Comparison of ENCODE assay signal across 8 cellular contexts in the genomic region with DNA sequence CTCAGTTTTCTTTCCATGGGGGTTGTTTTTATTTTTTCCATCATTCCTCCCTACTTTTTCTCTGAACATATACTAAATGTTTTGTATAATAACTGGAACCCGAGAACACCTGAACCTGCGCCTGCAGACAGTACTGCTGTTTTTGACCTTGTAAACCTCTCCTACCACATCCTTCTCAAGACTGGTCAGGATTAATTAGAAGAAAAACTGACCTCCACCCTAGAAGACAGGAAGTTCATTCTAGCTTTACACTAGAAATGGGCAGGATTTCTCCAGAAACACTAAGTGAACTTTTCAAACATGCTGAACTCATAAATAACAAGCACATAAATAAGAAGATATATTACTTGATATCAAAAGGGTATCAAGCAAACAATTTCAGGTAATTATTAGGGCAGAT. TPM values are rescaled to one million over a fixed set of nuclear protein-coding genes. Genes with fewer than 3 reads are reported as not detected.
DNase-seq lines count a peak whose midpoint lies in the region; ATAC-seq and TF ChIP-seq lines count a peak whose summit lies in the region.

No MANE protein-coding gene starts in this region.

- H3K4me2 ChIP-seq in smooth muscle cell: peak overlapping the region; percentile 74

- CTCF ChIA-PET in Panc1 (lab: Charles Lee): no interaction called here

- in situ Hi-C loops in Panc1 (cut with HindIII; ENCODE audit: low pct_unique_long_range_greater_than_20kb, low sequenced_read_pairs): no loop called here

- H3K4me1 ChIP-seq in Panc1 (ENCODE audit: control insufficient read depth, insufficient read depth, low read length): peaks cover 16% of the 10 kb centered on the region
- H3K4me1 ChIP-seq in endocrine pancreas (ENCODE audit: control insufficient read depth, insufficient read depth, low read length): no peaks in the 10 kb centered on the region
- peaks cover 20% of the 10 kb centered on the region for H3K4me1 ChIP-seq in smooth muscle cell (ENCODE audit: low read depth)

- WGBS in smooth muscle cell (ENCODE audit: low lambda C conversion rate): 93% methylated on average over 2 of the region's 2 CpGs

- H3K9me3 ChIP-seq in Panc1 (ENCODE audit: control insufficient read depth, insufficient read depth, low read depth, low read length): no peaks in the 10 kb centered on the region
- H3K9me3 ChIP-seq in endocrine pancreas (ENCODE audit: control insufficient read depth, low read length): no peaks in the 10 kb centered on the region
- no peaks in the 10 kb centered on the region for H3K9me3 ChIP-seq in smooth muscle cell (replicated peaks; ENCODE audit: low read depth)

- no peak for ATAC-seq in activated T-cell treated with anti-CD3 and anti-CD28 coated beads, Interleukin-2, amount 50 U/mL, for 72 hours (replicated peaks in 1 of 2)
- ATAC-seq in Panc1 (no peak), HG03175 (IDR thresholded peaks at IDR 0.05; ENCODE audit: unreplicated experiment) (no peak), GM18861 (IDR thresholded peaks at IDR 0.05; ENCODE audit: unreplicated experiment) (no peak)

- H3K4me3 Mint-ChIP-seq in activated T-cell treated with anti-CD3 and anti-CD28 coated beads, Interleukin-2, amount 50 U/mL, for 72 hours: peak overlapping the region; percentile 80 to 94

- H3K36me3 ChIP-seq in Panc1 (ENCODE audit: control insufficient read depth, insufficient read depth, low read length) (no peaks in the 10 kb centered on the region; the same call in 1 of the 2 replicates), endocrine pancreas (ENCODE audit: control insufficient read depth, insufficient read depth, low read length) (no peaks in the 10 kb centered on the region), smooth muscle cell (ENCODE audit: low read depth) (no peaks in the 10 kb centered on the region)

- H3K79me2 ChIP-seq in smooth muscle cell (ENCODE audit: low read depth): peaks cover 35% of the 10 kb centered on the region

- peak overlapping the region; percentile 8 to 21; a peak in 3 of 4 replicates for H3K4me3 ChIP-seq in Panc1 (ENCODE audit: low read depth in 2 of 2, low read length in 2 of 2)
- H3K4me3 ChIP-seq in endocrine pancreas (ENCODE audit: control insufficient read depth, insufficient read depth, low read length): peak overlapping the region; percentile 25
- peak overlapping the region; percentile 91 for H3K4me3 ChIP-seq in smooth muscle cell

- H3K27ac ChIP-seq in Panc1 (ENCODE audit: low read length) (peak overlapping the region; percentile 80), smooth muscle cell (ENCODE audit: low read depth) (no peak overlapping the region)

- intact Hi-C loops in Panc1 (cut with micrococcal nuclease; ENCODE audit: unreplicated experiment): no loop called here

- no peaks in the 10 kb centered on the region for H3K27me3 Mint-ChIP-seq in activated T-cell treated with anti-CD3 and anti-CD28 coated beads, Interleukin-2, amount 50 U/mL, for 72 hours (ENCODE audit: low read depth)

- H3K4me1 Mint-ChIP-seq in activated T-cell treated with anti-CD3 and anti-CD28 coated beads, Interleukin-2, amount 50 U/mL, for 72 hours (ENCODE audit: low read depth): peaks cover 17% of the 10 kb centered on the region

- no peak for DNase-seq in activated T-cell treated with anti-CD3 and anti-CD28 coated beads, Interleukin-2, amount 50 U/mL, for 72 hours
- DNase-seq in activated T-cell treated with anti-CD3 and anti-CD28 coated beads for 4 hours (no peak), Panc1 (ENCODE audit: low read depth, low spot score) (no peak), smooth muscle cell (lab: John Stamatoyannopoulos, UW; ENCODE audit: unreplicated experiment) (no peak), putamen (ENCODE audit: low spot score) (no peak)

- peaks cover 2% of the 10 kb centered on the region in 2 donors for H3K36me3 Mint-ChIP-seq in activated T-cell treated with anti-CD3 and anti-CD28 coated beads, Interleukin-2, amount 50 U/mL, for 72 hours (ENCODE audit: insufficient read depth in 2 of 2)

- POLR2A ChIA-PET in Panc1 (lab: Charles Lee): no interaction called here

- peaks cover 1 to 3% of the 10 kb centered on the region in 2 donors for H3K9me3 Mint-ChIP-seq in activated T-cell treated with anti-CD3 and anti-CD28 coated beads, Interleukin-2, amount 50 U/mL, for 72 hours

- H2AFZ ChIP-seq in smooth muscle cell (ENCODE audit: low read depth): no peak overlapping the region

- H3K27me3 ChIP-seq in Panc1 (ENCODE audit: control insufficient read depth, insufficient read depth, low read length) (no peaks in the 10 kb centered on the region), endocrine pancreas (ENCODE audit: control insufficient read depth, insufficient read depth, low read length) (no peaks in the 10 kb centered on the region), smooth muscle cell (ENCODE audit: low read depth) (no peaks in the 10 kb centered on the region)

- BruUV-seq in Panc1 (replicated peaks; lab: Mats Ljungman, UMichigan): no TSS peak

- no peaks in the 10 kb centered on the region for H3F3A ChIP-seq in smooth muscle cell (ENCODE audit: low read depth)

- no peak overlapping the region for H3K27ac Mint-ChIP-seq in activated T-cell treated with anti-CD3 and anti-CD28 coated beads, Interleukin-2, amount 50 U/mL, for 72 hours

- H4K20me1 ChIP-seq in smooth muscle cell (ENCODE audit: low read depth): peaks cover 34% of the 10 kb centered on the region

- no peak for TF ChIP-seq CTCF in Panc1 (IDR thresholded peaks at IDR 0.05)
- TF ChIP-seq CTCF in smooth muscle cell (IDR thresholded peaks at IDR 0.05; ENCODE audit: borderline replicate concordance, insufficient read depth, poor library complexity, severe bottlenecking): no peak

- H3K9ac ChIP-seq in endocrine pancreas (ENCODE audit: control insufficient read depth, insufficient read depth, low read length) (no peak overlapping the region), smooth muscle cell (ENCODE audit: low read depth) (no peak overlapping the region)

RNA-seq across cellular contexts. Expression of a gene that starts 0.8 kb away (rescaled TPM):
- total RNA-seq in activated T-cell treated with anti-CD3 and anti-CD28 coated beads, Interleukin-2, amount 50 U/mL, for 72 hours: 10 to 100 TPM; 25.3 to 26.0 TPM
- total RNA-seq in Panc1 (2021; ENCODE audit: unreplicated experiment) (52.3 TPM), smooth muscle cell (66.1 and 113 TPM in 2 replicates)
- polyA plus RNA-seq in Panc1 (2012; ENCODE audit: insufficient read length): 17.2 TPM
- polyA plus RNA-seq in smooth muscle cell: 16.5 and 16.7 TPM in 2 replicates

Comparison
In these comparisons a context has a peak if more than half of its experiments do, and no peak if none do; other contexts are left out.
1. H3K4me3 ChIP-seq: peak in every context shown above with its lines; median percentile 91 in smooth muscle cell; 25 in endocrine pancreas; 14 in Panc1.